ENCODE assay signal across 15 cellular contexts in genomic region chr11:15507592-15507991, GRCh38.
DNase-seq lines count a peak whose midpoint lies in the region; ATAC-seq and TF ChIP-seq lines count a peak whose summit lies in the region.
"Had no signal": no experiment of that assay in that cellular context is flagged by ENCODE, and none has a peak within 500 bp of the region (broad histone marks: within the 10 kb centered on the region; RNA-seq: fewer than 3 reads in every experiment).

No MANE protein-coding gene starts in this region.

- DNase-seq in Caki2 (ENCODE audit: low read depth): peak; percentile 87
- DNase-seq in NCI-H1092 (lab: John Stamatoyannopoulos, UW): peak; percentile 5
- peak; percentile 23 for DNase-seq in astrocyte of the spinal cord (ENCODE audit: low read depth, low spot score)
- DNase-seq in mesothelial cell of epicardium (ENCODE audit: low spot score in 2 of 2, unreplicated experiment in 2 of 2): peak; percentile 25 to 44
- no peak for DNase-seq in activated CD8-positive, alpha-beta memory T cell treated with anti-CD3 and anti-CD28 coated beads, Interleukin-2, amount 10 ng/mL, durations not matched to agents 7 days and 5 days
- no peak for DNase-seq in SK-N-DZ (ENCODE audit: low spot score)
- DNase-seq in NCI-H146 treated with DMSO at 0.1 percent for 48 hours (lab: John Stamatoyannopoulos, UW; ENCODE audit: unreplicated experiment): no peak
- DNase-seq: activated gamma-delta T cell treated with Interleukin-2 at 50 U/mL for 16 hours; CD4-positive, CD25-positive, alpha-beta regulatory T cell; H7; left ventricle myocardium inferior; nephron progenitor cell had no signal

- peak overlapping the region; percentile 94 for H3K27ac Mint-ChIP-seq in mesothelial cell of epicardium
- no peak overlapping the region for H3K27ac Mint-ChIP-seq in activated CD8-positive, alpha-beta memory T cell treated with anti-CD3 and anti-CD28 coated beads, Interleukin-2, amount 10 ng/mL, durations not matched to agents 7 days and 5 days
- H3K27ac Mint-ChIP-seq: CD4-positive, CD25-positive, alpha-beta regulatory T cell; nephron progenitor cell; stimulated activated naive CD8-positive, alpha-beta T cell treated with anti-CD3 and anti-CD28 coated beads, Interleukin-15, Interleukin-2, amounts not matched to agents 100 ng/mL and 50 ng/mL, for 24 hours had no signal

- H3K4me3 Mint-ChIP-seq in mesothelial cell of epicardium: peak overlapping the region; percentile 25
- H3K4me3 Mint-ChIP-seq in activated CD8-positive, alpha-beta memory T cell treated with anti-CD3 and anti-CD28 coated beads, Interleukin-2, amount 10 ng/mL, durations not matched to agents 7 days and 5 days: no peak overlapping the region
- H3K4me3 Mint-ChIP-seq: CD4-positive, CD25-positive, alpha-beta regulatory T cell; nephron progenitor cell; stimulated activated naive CD8-positive, alpha-beta T cell treated with anti-CD3 and anti-CD28 coated beads, Interleukin-15, Interleukin-2, amounts not matched to agents 100 ng/mL and 50 ng/mL, for 24 hours had no signal

- no peaks in the 10 kb centered on the region for H3K9me3 Mint-ChIP-seq in mesothelial cell of epicardium
- peaks cover 2% of the 10 kb centered on the region for H3K9me3 Mint-ChIP-seq in activated CD8-positive, alpha-beta memory T cell treated with anti-CD3 and anti-CD28 coated beads, Interleukin-2, amount 10 ng/mL, durations not matched to agents 7 days and 5 days (ENCODE audit: low read depth)
- H3K9me3 Mint-ChIP-seq: nephron progenitor cell had no signal

- H3K4me1 Mint-ChIP-seq in mesothelial cell of epicardium: peaks cover 26% of the 10 kb centered on the region
- no peaks in the 10 kb centered on the region for H3K4me1 Mint-ChIP-seq in activated CD8-positive, alpha-beta memory T cell treated with anti-CD3 and anti-CD28 coated beads, Interleukin-2, amount 10 ng/mL, durations not matched to agents 7 days and 5 days
- H3K4me1 Mint-ChIP-seq: CD4-positive, CD25-positive, alpha-beta regulatory T cell; nephron progenitor cell had no signal

- no peak for ATAC-seq in activated CD8-positive, alpha-beta memory T cell treated with anti-CD3 and anti-CD28 coated beads, Interleukin-2, amount 10 ng/mL, durations not matched to agents 7 days and 5 days
- no peak for ATAC-seq in HG02840 (IDR thresholded peaks at IDR 0.05; ENCODE audit: low FRiP score, unreplicated experiment)

- CTCF ChIA-PET in activated CD8-positive, alpha-beta memory T cell treated with anti-CD3 and anti-CD28 coated beads, Interleukin-2, amount 10 ng/mL, durations not matched to agents 7 days and 5 days (lab: Charles Lee): no interaction called here

- TF ChIP-seq CTCF in astrocyte of the spinal cord (IDR thresholded peaks at IDR 0.05; ENCODE audit: low read depth, low read length): no peak
- TF ChIP-seq CTCF in mesothelial cell of epicardium (IDR thresholded peaks at IDR 0.05; ENCODE audit: unreplicated experiment): no peak

- no peaks in the 10 kb centered on the region for H3K36me3 Mint-ChIP-seq in mesothelial cell of epicardium
- no peaks in the 10 kb centered on the region for H3K36me3 Mint-ChIP-seq in activated CD8-positive, alpha-beta memory T cell treated with anti-CD3 and anti-CD28 coated beads, Interleukin-2, amount 10 ng/mL, durations not matched to agents 7 days and 5 days
- H3K36me3 Mint-ChIP-seq: CD4-positive, CD25-positive, alpha-beta regulatory T cell had no signal

- in situ Hi-C loops in Caki2 (cut with HindIII; ENCODE audit: low pct_unique_long_range_greater_than_20kb, low sequenced_read_pairs): no loop called here
- in situ Hi-C loops in astrocyte of the spinal cord (cut with HindIII; ENCODE audit: low sequenced_read_pairs): no loop called here

- no peaks in the 10 kb centered on the region for H3K27me3 Mint-ChIP-seq in mesothelial cell of epicardium (ENCODE audit: low read depth)
- no peaks in the 10 kb centered on the region for H3K27me3 Mint-ChIP-seq in activated CD8-positive, alpha-beta memory T cell treated with anti-CD3 and anti-CD28 coated beads, Interleukin-2, amount 10 ng/mL, durations not matched to agents 7 days and 5 days
- H3K27me3 Mint-ChIP-seq: CD4-positive, CD25-positive, alpha-beta regulatory T cell; stimulated activated naive CD8-positive, alpha-beta T cell treated with anti-CD3 and anti-CD28 coated beads, Interleukin-15, Interleukin-2, amounts not matched to agents 100 ng/mL and 50 ng/mL, for 24 hours had no signal

- H3K4me3 ChIP-seq in astrocyte of the spinal cord (ENCODE audit: low read depth, low read length): no peak overlapping the region
- H3K4me3 ChIP-seq: breast epithelium, left ventricle myocardium inferior had no signal

Comparison
In these comparisons a context has a peak if more than half of its experiments do, and no peak if none do; other contexts are left out.
1. DNase-seq: peak in Caki2 (single experiment), NCI-H1092 (single experiment), astrocyte of the spinal cord (single experiment) and mesothelial cell of epicardium (2 of 2); none in activated CD8-positive, alpha-beta memory T cell treated with anti-CD3 and anti-CD28 coated beads, Interleukin-2, amount 10 ng/mL, durations not matched to agents 7 days and 5 days (single experiment), SK-N-DZ (single experiment) and NCI-H146 treated with DMSO at 0.1 percent for 48 hours (single experiment).